Comparison of ENCODE assay signal across 9 cellular contexts in the genomic region with DNA sequence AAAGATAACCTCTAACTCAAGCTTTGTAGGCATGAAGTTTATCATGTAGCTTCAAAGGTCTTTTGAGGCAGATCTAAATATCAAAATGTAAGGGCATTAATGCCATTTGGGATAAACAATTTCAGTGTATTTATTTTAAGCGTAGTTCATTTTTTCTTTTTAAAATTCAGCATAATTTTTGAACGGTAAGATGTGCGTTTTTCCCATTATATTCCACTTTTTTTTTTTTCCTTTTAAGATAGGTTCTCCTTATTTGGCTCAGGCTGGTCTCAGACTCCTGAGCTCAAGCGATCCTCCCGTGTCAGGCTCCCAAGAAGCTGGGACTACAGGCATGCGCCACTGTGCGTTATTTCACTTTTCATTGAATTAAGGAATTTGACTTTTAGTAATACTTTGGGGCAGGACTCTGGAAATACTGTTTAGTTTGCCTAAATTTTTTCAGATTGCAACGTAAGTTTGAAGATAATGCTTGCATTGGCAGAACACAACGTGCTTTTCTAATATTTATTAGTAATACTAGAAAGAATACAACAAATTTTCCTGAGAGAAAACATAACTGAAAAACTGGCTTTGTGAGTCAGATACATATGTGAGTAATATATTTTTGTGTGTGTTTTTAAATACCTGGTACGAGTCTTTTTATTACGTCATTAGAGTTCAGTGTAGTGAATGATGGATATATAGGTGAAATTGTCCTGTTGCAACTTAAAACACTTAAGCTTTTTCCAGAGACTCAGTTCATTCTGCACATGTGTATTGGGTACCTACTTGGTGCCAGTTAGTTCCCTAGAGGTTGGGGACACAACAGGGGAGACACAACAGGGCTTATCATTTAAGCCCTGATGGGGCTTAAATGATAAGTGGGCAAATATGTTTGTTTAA. TPM values are rescaled to one million over a fixed set of nuclear protein-coding genes. Genes with fewer than 3 reads are reported as not detected.
A peak's percentile ranks its signal among the peaks of the same experiment; 100 is the strongest.
DNase-seq lines count a peak whose midpoint lies in the region; ATAC-seq, FAIRE-seq and TF ChIP-seq lines count a peak whose summit lies in the region.
"Had no signal": no experiment of that assay in that cellular context is flagged by ENCODE, and none has a peak within 500 bp of the region (broad histone marks: within the 10 kb centered on the region; RNA-seq: fewer than 3 reads in every experiment).

No MANE protein-coding gene starts in this region.

- peaks cover 2% of the 10 kb centered on the region for H3K9me3 Mint-ChIP-seq in activated naive CD8-positive, alpha-beta T cell treated with anti-CD3 and anti-CD28 coated beads for 36 hours

- no peak for FAIRE-seq in kidney (lab: Jason Lieb, UNC)
- FAIRE-seq: G401.6 had no signal

- H3K27me3 ChIP-seq in right atrium auricular region = no peaks in the 10 kb centered on the region
- no peaks in the 10 kb centered on the region for H3K27me3 ChIP-seq in heart left ventricle
- no peaks in the 10 kb centered on the region for H3K27me3 ChIP-seq in uterus

- peak overlapping the region in 1 of 2 donors; percentile 56 for H3K9ac ChIP-seq in kidney (ENCODE audit: low read length in 2 of 2)

- H3K27me3 Mint-ChIP-seq in activated naive CD8-positive, alpha-beta T cell treated with anti-CD3 and anti-CD28 coated beads for 36 hours = no peaks in the 10 kb centered on the region

- no peak for TF ChIP-seq CTCF in right atrium auricular region (IDR thresholded peaks at IDR 0.05)
- TF ChIP-seq CTCF in heart left ventricle (IDR thresholded peaks at IDR 0.05) = no peak
- TF ChIP-seq CTCF in kidney (IDR thresholded peaks at IDR 0.05; ENCODE audit: borderline replicate concordance, extremely low read depth, insufficient read depth) = no peak
- no peak for TF ChIP-seq CTCF in uterus (IDR thresholded peaks at IDR 0.05)

- intact Hi-C loops in heart left ventricle (cut with DNase I) = no loop called here
- intact Hi-C loops in kidney (cut with DNase I) = no loop called here
- intact Hi-C loops in uterus (cut with DNase I; ENCODE audit: low total_unique reads) = no loop called here

- 70 to 81% (median 77%) methylated on average over 11 of the region's 11 CpGs for WGBS in heart left ventricle, 4 donors

- H3K4me3 ChIP-seq in right atrium auricular region (peak overlapping the region; percentile 84 to 89), heart left ventricle (peak overlapping the region in 6 of 12 donors; percentile 83 to 96 (median 89)), kidney (ENCODE audit: low read length in 2 of 2) (peak overlapping the region; percentile 81 to 90), uterus (peak overlapping the region in 1 of 2 donors; percentile 60)

- H3K4me1 Mint-ChIP-seq in activated naive CD8-positive, alpha-beta T cell treated with anti-CD3 and anti-CD28 coated beads for 36 hours = peaks cover 20% of the 10 kb centered on the region

- ATAC-seq in heart left ventricle (no peak), GM21723 (IDR thresholded peaks at IDR 0.05; ENCODE audit: unreplicated experiment) (no peak), GM19035 (IDR thresholded peaks at IDR 0.05; ENCODE audit: unreplicated experiment) (no peak)

- H3K36me3 ChIP-seq in right atrium auricular region = no peaks in the 10 kb centered on the region
- no peaks in the 10 kb centered on the region for H3K36me3 ChIP-seq in heart left ventricle
- no peaks in the 10 kb centered on the region for H3K36me3 ChIP-seq in kidney (ENCODE audit: control insufficient read depth in 1 of 2, insufficient read depth in 2 of 2, low read length in 2 of 2)
- no peaks in the 10 kb centered on the region for H3K36me3 ChIP-seq in uterus

- no peak for TF ChIP-seq POLR2A in heart left ventricle (IDR thresholded peaks at IDR 0.05)
- TF ChIP-seq POLR2A in uterus (IDR thresholded peaks at IDR 0.05) = no peak

- H3K9me3 ChIP-seq in right atrium auricular region (peaks cover 0 to 2% of the 10 kb centered on the region in 2 donors), heart left ventricle (peaks cover 0 to 2% (median 0%) of the 10 kb centered on the region in 12 donors), kidney (ENCODE audit: control insufficient read depth in 1 of 2, low read length in 2 of 2) (no peaks in the 10 kb centered on the region), uterus (no peaks in the 10 kb centered on the region)

- H3K4me1 ChIP-seq in right atrium auricular region = peaks cover 0 to 3% of the 10 kb centered on the region in 2 donors
- peaks cover 0 to 14% (median 3%) of the 10 kb centered on the region in 12 donors for H3K4me1 ChIP-seq in heart left ventricle
- H3K4me1 ChIP-seq in kidney (ENCODE audit: control insufficient read depth in 1 of 2, insufficient read depth in 1 of 2, low read depth in 1 of 2, low read length in 2 of 2) = peaks cover 0 to 4% of the 10 kb centered on the region in 2 donors
- H3K4me1 ChIP-seq in uterus = no peaks in the 10 kb centered on the region

- DNase-seq in right atrium auricular region (ENCODE audit: low spot score) = no peak
- DNase-seq in heart left ventricle = no peak
- no peak for DNase-seq in activated naive CD8-positive, alpha-beta T cell treated with anti-CD3 and anti-CD28 coated beads for 36 hours
- DNase-seq in kidney = no peak
- peak in 1 of 2 donors; percentile 18 for DNase-seq in uterus
- no peak for DNase-seq in NCI-H2081 (lab: John Stamatoyannopoulos, UW)

- peak overlapping the region; percentile 5 for H3K4me3 Mint-ChIP-seq in activated naive CD8-positive, alpha-beta T cell treated with anti-CD3 and anti-CD28 coated beads for 36 hours

- peaks cover 5% of the 10 kb centered on the region for H3K36me3 Mint-ChIP-seq in activated naive CD8-positive, alpha-beta T cell treated with anti-CD3 and anti-CD28 coated beads for 36 hours

- no peak overlapping the region for H3K27ac Mint-ChIP-seq in activated naive CD8-positive, alpha-beta T cell treated with anti-CD3 and anti-CD28 coated beads for 36 hours

- H3K27ac ChIP-seq in right atrium auricular region = peak overlapping the region in 1 of 2 donors; percentile 92
- peak overlapping the region in 3 of 12 donors; percentile 20 to 91 (median 78) for H3K27ac ChIP-seq in heart left ventricle
- H3K27ac ChIP-seq in kidney (ENCODE audit: low read depth in 2 of 2, low read length in 2 of 2) = peak overlapping the region in 1 of 2 donors; percentile 71
- peak overlapping the region; percentile 84 to 91 for H3K27ac ChIP-seq in uterus

RNA-seq across cellular contexts. Expression of gene RALGPS2, which starts 2.2 kb away (rescaled TPM):
- 10 to 100 TPM in 1 of 2 donors, 1 to 10 TPM in 1; 9.0 to 16.1 TPM for total RNA-seq in right atrium auricular region
- total RNA-seq in heart left ventricle = 10 to 100 TPM in 5 of 9 donors, 1 to 10 TPM in 4; 6.6 to 12.7 (median 10.4) TPM
- polyA plus RNA-seq in heart left ventricle = 1 to 10 TPM; 1.6 to 3.9 TPM
- 1 to 10 TPM; 5.0 to 6.6 TPM for total RNA-seq in activated naive CD8-positive, alpha-beta T cell treated with anti-CD3 and anti-CD28 coated beads for 36 hours
- 32.8 TPM for total RNA-seq in kidney
- polyA plus RNA-seq in kidney (ENCODE audit: insufficient read depth, low read depth, low replicate concordance) = 3.6 TPM
- 100 to 1,000 TPM in 1 of 4 donors, 10 to 100 TPM in 2, 1 to 10 TPM in 1; 4.9 to 109 (median 24.7) TPM for total RNA-seq in uterus
